In genomic region chr21:37914211-37914900, GRCh38 we compare ENCODE assay signal across 9 cellular contexts. TPM values are rescaled to one million over a fixed set of nuclear protein-coding genes. Genes with fewer than 3 reads are reported as not detected.
DNase-seq lines count a peak whose midpoint lies in the region; ATAC-seq, FAIRE-seq and TF ChIP-seq lines count a peak whose summit lies in the region.
"Had no signal": no experiment of that assay in that cellular context is flagged by ENCODE, and none has a peak within 500 bp of the region (broad histone marks: within the 10 kb centered on the region; RNA-seq: fewer than 3 reads in every experiment).

No MANE protein-coding gene starts in this region.

- CTCF ChIA-PET in OCI-LY7 (lab: Charles Lee; ENCODE audit: unreplicated experiment): no interaction called here

- no peaks in the 10 kb centered on the region for H3K36me3 Mint-ChIP-seq in activated naive CD8-positive, alpha-beta T cell treated with anti-CD3 and anti-CD28 coated beads for 36 hours

- no peak overlapping the region for H3K4me2 ChIP-seq in OCI-LY7 (ENCODE audit: low read length)

- H3K9me3 ChIP-seq in OCI-LY7 (ENCODE audit: low read length): no peaks in the 10 kb centered on the region

- H3K79me2 ChIP-seq in OCI-LY7 (ENCODE audit: insufficient read depth, low read depth, low read length): no peaks in the 10 kb centered on the region

- ATAC-seq in left lobe of liver: peak; percentile 51
- ATAC-seq in HG02852 (IDR thresholded peaks at IDR 0.05; ENCODE audit: unreplicated experiment): no peak

- H3K9me3 Mint-ChIP-seq in activated naive CD8-positive, alpha-beta T cell treated with anti-CD3 and anti-CD28 coated beads for 36 hours: peaks cover 1% of the 10 kb centered on the region

- no peak overlapping the region for H3K27ac Mint-ChIP-seq in activated naive CD8-positive, alpha-beta T cell treated with anti-CD3 and anti-CD28 coated beads for 36 hours

- no peak for FAIRE-seq in frontal cortex (lab: Jason Lieb, UNC)
- FAIRE-seq: GM18507 had no signal

- no TSS peak for BruUV-seq in OCI-LY7 (replicated peaks; lab: Mats Ljungman, UMichigan)

- no peak for TF ChIP-seq CTCF in OCI-LY7 (conservative IDR thresholded peaks at IDR 0.05; ENCODE audit: low read length)

- no peak overlapping the region for H3K4me3 Mint-ChIP-seq in activated naive CD8-positive, alpha-beta T cell treated with anti-CD3 and anti-CD28 coated beads for 36 hours

- no peaks in the 10 kb centered on the region for H3K4me1 ChIP-seq in OCI-LY7 (ENCODE audit: insufficient read depth, low read length, poor library complexity, severe bottlenecking)

- DNase-seq in D341Med (ENCODE audit: low spot score) (peak; percentile 37), HuH-7 (ENCODE audit: low spot score) (peak; percentile 15), left lobe of liver (ENCODE audit: low spot score) (no peak), dedifferentiated amniotic fluid mesenchymal stem cell (ENCODE audit: extremely low spot score) (no peak), OCI-LY7 (ENCODE audit: low spot score) (no peak), frontal cortex (ENCODE audit: low spot score in 2 of 2) (no peak)
- DNase-seq in activated naive CD8-positive, alpha-beta T cell treated with anti-CD3 and anti-CD28 coated beads for 36 hours: peak; percentile 3

- intact Hi-C loops in OCI-LY7 (cut with micrococcal nuclease; ENCODE audit: unreplicated experiment): no loop called here

- H3K27me3 Mint-ChIP-seq in activated naive CD8-positive, alpha-beta T cell treated with anti-CD3 and anti-CD28 coated beads for 36 hours: peaks cover 79% of the 10 kb centered on the region

- peaks cover 6% of the 10 kb centered on the region for H3K4me1 Mint-ChIP-seq in activated naive CD8-positive, alpha-beta T cell treated with anti-CD3 and anti-CD28 coated beads for 36 hours

- H3K9me2 ChIP-seq in OCI-LY7 (ENCODE audit: insufficient read depth, low read length): no peaks in the 10 kb centered on the region

- no peaks in the 10 kb centered on the region for H3K36me3 ChIP-seq in OCI-LY7 (ENCODE audit: insufficient read depth, low read length)

- H3K27ac ChIP-seq in OCI-LY7 (ENCODE audit: low read depth, low read length, poor library complexity, severe bottlenecking): no peak overlapping the region

- H4K20me1 ChIP-seq in OCI-LY7 (ENCODE audit: insufficient read depth, low read length): no peaks in the 10 kb centered on the region

- H2AFZ ChIP-seq in OCI-LY7 (ENCODE audit: low read length): no peak overlapping the region

- no peak overlapping the region for H3K4me3 ChIP-seq in OCI-LY7 (ENCODE audit: low read depth, low read length, poor library complexity, severe bottlenecking)

- POLR2A ChIA-PET in OCI-LY7 (lab: Charles Lee): no interaction called here

RNA-seq across cellular contexts. Expression of gene KCNJ6, which starts 1.9 kb away (rescaled TPM):
- not detected for total RNA-seq in activated naive CD8-positive, alpha-beta T cell treated with anti-CD3 and anti-CD28 coated beads for 36 hours
- not detected for total RNA-seq in left lobe of liver
- not detected in 2 replicates for total RNA-seq in OCI-LY7 (2014; rRNA removed; shearing (Covaris generic))
- not detected in 2 replicates for total RNA-seq in OCI-LY7 (2022)
- 7.7 TPM for total RNA-seq in frontal cortex

Comparison
In these comparisons a context has a peak if more than half of its experiments do, and no peak if none do; other contexts are left out.
1. DNase-seq: peak in D341Med (single experiment), HuH-7 (single experiment) and activated naive CD8-positive, alpha-beta T cell treated with anti-CD3 and anti-CD28 coated beads for 36 hours (single experiment); none in left lobe of liver (single experiment), dedifferentiated amniotic fluid mesenchymal stem cell (single experiment), OCI-LY7 (single experiment) and frontal cortex (0 of 2).